14 cellular contexts compared by ENCODE assay signal in genomic region chr10:133127291-133128125, GRCh38. TPM values are rescaled to one million over a fixed set of nuclear protein-coding genes. Genes with fewer than 3 reads are reported as not detected.
DNase-seq lines count a peak whose midpoint lies in the region; ATAC-seq, FAIRE-seq and TF ChIP-seq lines count a peak whose summit lies in the region.
"Had no signal": no experiment of that assay in that cellular context is flagged by ENCODE, and none has a peak within 500 bp of the region (broad histone marks: within the 10 kb centered on the region; RNA-seq: fewer than 3 reads in every experiment).

No MANE protein-coding gene starts in this region.

- TF ChIP-seq POLR2A in H54 (IDR thresholded peaks at IDR 0.05; ENCODE audit: low read depth, low read length) = no peak

- no peak for ATAC-seq in right cardiac atrium
- ATAC-seq: left colon had no signal

- peak; percentile 32 for DNase-seq in activated gamma-delta T cell (lab: John Stamatoyannopoulos, UW)
- no peak for DNase-seq in activated gamma-delta T cell treated with Interleukin-2 at 50 U/mL for 16 hours
- peak; percentile 30 for DNase-seq in activated CD4-positive, alpha-beta T cell treated with anti-CD3 and anti-CD28 coated beads, Interleukin-2, amount 50 U/mL, for 1 hour
- DNase-seq in right cardiac atrium = peak; percentile 12 to 61 (median 55)
- DNase-seq in stimulated activated CD8-positive, alpha-beta memory T cell treated with anti-CD3 and anti-CD28 coated beads, Interleukin-4, amount 100 ng/mL, for 48 hours = peak; percentile 74
- DNase-seq in NCI-H2227 treated with DMSO at 0.1 percent for 48 hours (lab: John Stamatoyannopoulos, UW) = no peak
- no peak for DNase-seq in NCI-H128 (lab: John Stamatoyannopoulos, UW; ENCODE audit: unreplicated experiment)
- no peak for DNase-seq in H54 (ENCODE audit: insufficient read length, low spot score)
- DNase-seq: NCI-H1436 treated with DMSO at 0.1 percent for 48 hours had no signal

- no peak for FAIRE-seq in H54 (lab: Jason Lieb, UNC)
- FAIRE-seq: GM12891 had no signal

- H3K27ac ChIP-seq in right cardiac atrium (ENCODE audit: low read length) = no peak overlapping the region
- H3K27ac ChIP-seq: adrenal gland; BLaER1 treated with 17β-estradiol and CSF1 and Interleukin-3, amounts not matched to agents 10 nM and 100 nM; suprapubic skin had no signal

- no peak overlapping the region for H3K4me3 ChIP-seq in right cardiac atrium (ENCODE audit: low read length)
- H3K4me3 ChIP-seq: adrenal gland; BLaER1 treated with 17β-estradiol and CSF1 and Interleukin-3, amounts not matched to agents 10 nM and 100 nM; suprapubic skin had no signal

- no peaks in the 10 kb centered on the region for H3K9me3 ChIP-seq in right cardiac atrium (ENCODE audit: control insufficient read depth, low read length)
- H3K9me3 ChIP-seq: adrenal gland, suprapubic skin had no signal

- no peaks in the 10 kb centered on the region for H3K27me3 ChIP-seq in right cardiac atrium (ENCODE audit: control insufficient read depth, insufficient read depth)

- H3K4me1 ChIP-seq in right cardiac atrium (ENCODE audit: control insufficient read depth, insufficient read depth, low read length) = no peaks in the 10 kb centered on the region
- H3K4me1 ChIP-seq: adrenal gland, suprapubic skin had no signal

- intact Hi-C loops in right cardiac atrium (cut with DNase I) = loop anchor here in 1 of 4 donors (10.0 kb wide), 1 partner anchor 473 kb away; no protein-coding TSS in a partner anchor

- 83% methylated on average over 36 of the region's 36 CpGs for WGBS in right cardiac atrium

RNA-seq across cellular contexts. Expression of gene KNDC1, which starts 32.5 kb away (rescaled TPM):
- 1 to 10 TPM in 2 of 4 donors, under 1 TPM in 2; 0.41 to 1.4 (median 0.91) TPM for total RNA-seq in right cardiac atrium
- 0.23 TPM for polyA plus RNA-seq in right cardiac atrium

RNA-seq across cellular contexts. Expression of gene ADGRA1, which starts 39.8 kb away (rescaled TPM):
- under 1 TPM in 1 of 4 donors, not detected in 3; 0.14 TPM for total RNA-seq in right cardiac atrium
- polyA plus RNA-seq in right cardiac atrium = 0.02 TPM
- total RNA-seq: left colon, suprapubic skin had no signal

Comparison
In these comparisons a context has a peak if more than half of its experiments do, and no peak if none do; other contexts are left out.
1. DNase-seq: peak in activated gamma-delta T cell (single experiment), activated CD4-positive, alpha-beta T cell treated with anti-CD3 and anti-CD28 coated beads, Interleukin-2, amount 50 U/mL, for 1 hour (single experiment), right cardiac atrium (3 of 3) and stimulated activated CD8-positive, alpha-beta memory T cell treated with anti-CD3 and anti-CD28 coated beads, Interleukin-4, amount 100 ng/mL, for 48 hours (single experiment); none in activated gamma-delta T cell treated with Interleukin-2 at 50 U/mL for 16 hours (single experiment), NCI-H2227 treated with DMSO at 0.1 percent for 48 hours (single experiment), NCI-H128 (single experiment) and H54 (single experiment).